17 cellular contexts compared by ENCODE assay signal in the genomic region with DNA sequence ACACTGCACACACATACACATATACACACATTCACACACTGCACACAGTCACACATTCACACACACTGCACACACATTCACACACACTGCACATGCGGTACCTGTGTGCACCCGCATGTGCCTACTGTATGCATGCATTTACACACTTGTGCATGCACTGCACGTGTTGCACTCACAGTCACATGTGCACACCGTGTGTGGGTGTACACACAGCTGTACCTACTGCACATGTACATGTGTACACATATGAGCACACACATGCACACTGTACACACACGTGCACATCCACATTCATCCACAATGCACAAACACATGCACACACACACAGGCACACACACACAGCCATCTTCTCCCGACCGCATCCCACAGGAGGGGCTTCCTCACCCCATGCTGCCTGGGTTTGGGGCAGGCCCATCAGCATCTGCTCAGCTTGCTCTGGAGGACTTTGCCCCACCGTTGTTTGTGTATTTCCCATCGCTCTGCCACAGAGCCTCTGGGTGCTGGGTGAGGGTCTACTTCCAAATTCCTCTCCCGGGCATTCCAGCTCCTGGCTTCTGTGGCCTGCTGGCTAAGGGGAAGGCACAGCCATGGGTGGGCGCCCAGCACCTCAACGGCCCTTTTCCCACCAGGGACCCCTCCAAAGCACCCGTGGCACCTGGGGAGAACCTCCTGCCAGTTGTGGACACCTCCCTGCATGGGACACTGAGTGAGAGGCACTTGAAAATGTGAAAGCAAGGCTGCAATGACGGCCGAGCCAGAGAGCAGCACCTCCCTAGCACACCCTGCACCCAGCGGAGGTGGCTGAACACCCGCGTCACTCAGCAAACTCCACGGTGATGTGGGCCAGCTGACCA.
A peak's percentile ranks its signal among the peaks of the same experiment; 100 is the strongest.
DNase-seq lines count a peak whose midpoint lies in the region; ATAC-seq and TF ChIP-seq lines count a peak whose summit lies in the region.
"Had no signal": no experiment of that assay in that cellular context is flagged by ENCODE, and none has a peak within 500 bp of the region (broad histone marks: within the 10 kb centered on the region; RNA-seq: fewer than 3 reads in every experiment).

No MANE protein-coding gene starts in this region.

- CTCF ChIA-PET in WTC11 (lab: Charles Lee), result no interaction called here

- H3K9me3 ChIP-seq in hepatocyte (ENCODE audit: low read depth) (no peaks in the 10 kb centered on the region), lower lobe of right lung (no peaks in the 10 kb centered on the region), sigmoid colon (no peaks in the 10 kb centered on the region)

- no peaks in the 10 kb centered on the region for H3K9me2 ChIP-seq in hepatocyte (replicated peaks; ENCODE audit: insufficient read depth)

- 91% methylated on average over 19 of the region's 19 CpGs for WGBS in hepatocyte (ENCODE audit: low lambda C conversion rate, missing lambda C conversion rate)
- WGBS in sigmoid colon, 2 donors, result 35 to 78% methylated on average over 19 of the region's 19 CpGs

- TF ChIP-seq CTCF in WTC11 (IDR thresholded peaks at IDR 0.05), result no peak
- no peak for TF ChIP-seq CTCF in hepatocyte (IDR thresholded peaks at IDR 0.05; ENCODE audit: poor library complexity)
- no peak for TF ChIP-seq CTCF in lower lobe of right lung (IDR thresholded peaks at IDR 0.05)
- no peak for TF ChIP-seq CTCF in sigmoid colon (IDR thresholded peaks at IDR 0.05)

- H2AFZ ChIP-seq in hepatocyte, result no peak overlapping the region

- H3K4me3 ChIP-seq in hepatocyte (no peak overlapping the region), lower lobe of right lung (no peak overlapping the region), sigmoid colon (no peak overlapping the region)

- no peak for TF ChIP-seq EP300 in sigmoid colon (IDR thresholded peaks at IDR 0.05)

- peak overlapping the region; percentile 57 for H3K4me2 ChIP-seq in hepatocyte

- intact Hi-C loops in lower lobe of right lung (cut with DNase I) (no loop called here), sigmoid colon (cut with DNase I) (no loop called here)

- H3K9me3 Mint-ChIP-seq in WTC11, result no peaks in the 10 kb centered on the region
- H3K9me3 Mint-ChIP-seq in stimulated activated memory B cell treated with anti-CD40 and anti-IgM and Interleukin-4, amounts not matched to agents 10 μg/mL and 1 μg/mL and 100 μg/mL, for 72 hours, result no peaks in the 10 kb centered on the region

- H3K4me1 ChIP-seq in hepatocyte (ENCODE audit: insufficient read depth), result peaks cover 6% of the 10 kb centered on the region
- no peaks in the 10 kb centered on the region for H3K4me1 ChIP-seq in lower lobe of right lung
- no peaks in the 10 kb centered on the region for H3K4me1 ChIP-seq in sigmoid colon

- peaks cover 10% of the 10 kb centered on the region for H3K4me1 Mint-ChIP-seq in WTC11
- no peaks in the 10 kb centered on the region for H3K4me1 Mint-ChIP-seq in stimulated activated memory B cell treated with anti-CD40 and anti-IgM and Interleukin-4, amounts not matched to agents 10 μg/mL and 1 μg/mL and 100 μg/mL, for 72 hours
- H3K4me1 Mint-ChIP-seq: B cell; CD4-positive, alpha-beta memory T cell had no signal

- POLR2A ChIA-PET in WTC11 (lab: Charles Lee), result no interaction called here

- DNase-seq in WTC11 (ENCODE audit: low spot score) (no peak), hepatocyte (ENCODE audit: low spot score) (no peak), lower lobe of right lung (peak; percentile 23), sigmoid colon (peak; percentile 48), NCI-H2196 treated with DMSO at 0.1 percent for 48 hours (lab: John Stamatoyannopoulos, UW; ENCODE audit: unreplicated experiment) (no peak)
- DNase-seq in stimulated activated CD4-positive, alpha-beta T cell treated with anti-CD3 and anti-CD28 coated beads, Interleukin-1b, Interleukin-23, amount 100 ng/mL, for 48 hours, result no peak
- DNase-seq: ACHN; CD4-positive, alpha-beta memory T cell; GF-D8; MM.1S; NCI-H1105 treated with DMSO at 0.1 percent for 48 hours; NCI-H187 treated with DMSO at 0.1 percent for 48 hours; NCI-H510A; SIG-M5 had no signal

- no peak overlapping the region for H3K4me3 Mint-ChIP-seq in WTC11
- H3K4me3 Mint-ChIP-seq in stimulated activated memory B cell treated with anti-CD40 and anti-IgM and Interleukin-4, amounts not matched to agents 10 μg/mL and 1 μg/mL and 100 μg/mL, for 72 hours, result no peak overlapping the region
- H3K4me3 Mint-ChIP-seq: B cell; CD4-positive, alpha-beta memory T cell had no signal

- no peak for TF ChIP-seq POLR2A in sigmoid colon (IDR thresholded peaks at IDR 0.05)

- H4K20me1 ChIP-seq in hepatocyte (ENCODE audit: insufficient read depth, poor library complexity, severe bottlenecking), result no peaks in the 10 kb centered on the region

- H3K36me3 ChIP-seq in hepatocyte (replicated peaks; ENCODE audit: insufficient read depth, low read depth) (no peaks in the 10 kb centered on the region), lower lobe of right lung (no peaks in the 10 kb centered on the region), sigmoid colon (no peaks in the 10 kb centered on the region)

- H3K27me3 Mint-ChIP-seq in WTC11 (ENCODE audit: low read depth), result no peaks in the 10 kb centered on the region
- no peaks in the 10 kb centered on the region for H3K27me3 Mint-ChIP-seq in stimulated activated memory B cell treated with anti-CD40 and anti-IgM and Interleukin-4, amounts not matched to agents 10 μg/mL and 1 μg/mL and 100 μg/mL, for 72 hours
- H3K27me3 Mint-ChIP-seq: B cell had no signal

- H3K27me3 ChIP-seq in hepatocyte, result no peaks in the 10 kb centered on the region
- no peaks in the 10 kb centered on the region for H3K27me3 ChIP-seq in lower lobe of right lung (ENCODE audit: low read depth)
- H3K27me3 ChIP-seq in sigmoid colon, result peaks cover 0 to 2% (median 0%) of the 10 kb centered on the region in 3 donors

- H3K27ac ChIP-seq in hepatocyte, result peak overlapping the region; percentile 47
- no peak overlapping the region for H3K27ac ChIP-seq in lower lobe of right lung
- H3K27ac ChIP-seq in sigmoid colon, result no peak overlapping the region

- H3K27ac Mint-ChIP-seq in WTC11, result no peak overlapping the region
- H3K27ac Mint-ChIP-seq in stimulated activated memory B cell treated with anti-CD40 and anti-IgM and Interleukin-4, amounts not matched to agents 10 μg/mL and 1 μg/mL and 100 μg/mL, for 72 hours, result no peak overlapping the region
- H3K27ac Mint-ChIP-seq: B cell; CD4-positive, alpha-beta memory T cell had no signal

- H3K36me3 Mint-ChIP-seq in WTC11, result no peaks in the 10 kb centered on the region; the same call in 1 of the 2 replicates
- no peaks in the 10 kb centered on the region for H3K36me3 Mint-ChIP-seq in stimulated activated memory B cell treated with anti-CD40 and anti-IgM and Interleukin-4, amounts not matched to agents 10 μg/mL and 1 μg/mL and 100 μg/mL, for 72 hours
- H3K36me3 Mint-ChIP-seq: CD4-positive, alpha-beta memory T cell had no signal

- ATAC-seq in WTC11 (no peak), lower lobe of right lung (no peak), GM18867 (IDR thresholded peaks at IDR 0.05; ENCODE audit: unreplicated experiment) (no peak)
- ATAC-seq in stimulated activated memory B cell treated with anti-CD40 and anti-IgM and Interleukin-4, amounts not matched to agents 10 μg/mL and 1 μg/mL and 100 μg/mL, for 72 hours, result no peak

- H3K79me2 ChIP-seq in hepatocyte, result no peaks in the 10 kb centered on the region

TF ChIP-seq in WTC11, 78 proteins besides CTCF, POLR2A, EP300 and RAD21 (continues in another document):
- TF ChIP-seq ZNF121 (CRISPR knock-in tag; IDR thresholded peaks at IDR 0.05), result no peak
- no peak for TF ChIP-seq FOXP1 (CRISPR knock-in tag; IDR thresholded peaks at IDR 0.05; ENCODE audit: borderline replicate concordance)
- no peak for TF ChIP-seq ZNF219 (CRISPR knock-in tag; IDR thresholded peaks at IDR 0.05; ENCODE audit: borderline replicate concordance)
- no peak for TF ChIP-seq SMAD3 (CRISPR knock-in tag; IDR thresholded peaks at IDR 0.05; ENCODE audit: borderline replicate concordance)
- TF ChIP-seq NFE2L1 (CRISPR knock-in tag; IDR thresholded peaks at IDR 0.05), result 0 out of 2 replicates have a peak, but pooled peaks have one; percentile 64
- TF ChIP-seq, protein P1, sequence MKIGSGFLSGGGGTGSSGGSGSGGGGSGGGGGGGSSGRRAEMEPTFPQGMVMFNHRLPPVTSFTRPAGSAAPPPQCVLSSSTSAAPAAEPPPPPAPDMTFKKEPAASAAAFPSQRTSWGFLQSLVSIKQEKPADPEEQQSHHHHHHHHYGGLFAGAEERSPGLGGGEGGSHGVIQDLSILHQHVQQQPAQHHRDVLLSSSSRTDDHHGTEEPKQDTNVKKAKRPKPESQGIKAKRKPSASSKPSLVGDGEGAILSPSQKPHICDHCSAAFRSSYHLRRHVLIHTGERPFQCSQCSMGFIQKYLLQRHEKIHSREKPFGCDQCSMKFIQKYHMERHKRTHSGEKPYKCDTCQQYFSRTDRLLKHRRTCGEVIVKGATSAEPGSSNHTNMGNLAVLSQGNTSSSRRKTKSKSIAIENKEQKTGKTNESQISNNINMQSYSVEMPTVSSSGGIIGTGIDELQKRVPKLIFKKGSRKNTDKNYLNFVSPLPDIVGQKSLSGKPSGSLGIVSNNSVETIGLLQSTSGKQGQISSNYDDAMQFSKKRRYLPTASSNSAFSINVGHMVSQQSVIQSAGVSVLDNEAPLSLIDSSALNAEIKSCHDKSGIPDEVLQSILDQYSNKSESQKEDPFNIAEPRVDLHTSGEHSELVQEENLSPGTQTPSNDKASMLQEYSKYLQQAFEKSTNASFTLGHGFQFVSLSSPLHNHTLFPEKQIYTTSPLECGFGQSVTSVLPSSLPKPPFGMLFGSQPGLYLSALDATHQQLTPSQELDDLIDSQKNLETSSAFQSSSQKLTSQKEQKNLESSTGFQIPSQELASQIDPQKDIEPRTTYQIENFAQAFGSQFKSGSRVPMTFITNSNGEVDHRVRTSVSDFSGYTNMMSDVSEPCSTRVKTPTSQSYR (CRISPR knock-in tag; IDR thresholded peaks at IDR 0.05), result no peak
- TF ChIP-seq, protein P2, sequence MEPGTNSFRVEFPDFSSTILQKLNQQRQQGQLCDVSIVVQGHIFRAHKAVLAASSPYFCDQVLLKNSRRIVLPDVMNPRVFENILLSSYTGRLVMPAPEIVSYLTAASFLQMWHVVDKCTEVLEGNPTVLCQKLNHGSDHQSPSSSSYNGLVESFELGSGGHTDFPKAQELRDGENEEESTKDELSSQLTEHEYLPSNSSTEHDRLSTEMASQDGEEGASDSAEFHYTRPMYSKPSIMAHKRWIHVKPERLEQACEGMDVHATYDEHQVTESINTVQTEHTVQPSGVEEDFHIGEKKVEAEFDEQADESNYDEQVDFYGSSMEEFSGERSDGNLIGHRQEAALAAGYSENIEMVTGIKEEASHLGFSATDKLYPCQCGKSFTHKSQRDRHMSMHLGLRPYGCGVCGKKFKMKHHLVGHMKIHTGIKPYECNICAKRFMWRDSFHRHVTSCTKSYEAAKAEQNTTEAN (CRISPR knock-in tag; IDR thresholded peaks at IDR 0.05), result peak; percentile 67; the same call in 1 of the 2 replicates

Comparison
In these comparisons a context has a peak if more than half of its experiments do, and no peak if none do; other contexts are left out.
1. DNase-seq: peak in lower lobe of right lung (single experiment) and sigmoid colon (single experiment); none in WTC11 (single experiment), hepatocyte (single experiment), stimulated activated CD4-positive, alpha-beta T cell treated with anti-CD3 and anti-CD28 coated beads, Interleukin-1b, Interleukin-23, amount 100 ng/mL, for 48 hours (single experiment) and NCI-H2196 treated with DMSO at 0.1 percent for 48 hours (single experiment).